3 cellular contexts compared by ENCODE assay signal in genomic region chr20:8895472-8895871, GRCh38.
TF ChIP-seq lines count a peak whose summit lies in the region.

No MANE protein-coding gene starts in this region.

TF ChIP-seq in SK-N-SH treated with all-trans-retinoic acid at 6 μM for 48 hours, 23 proteins besides CTCF, POLR2A, EP300 and RAD21 (continued from another document):
- no peak for TF ChIP-seq CREB5 (CRISPR knock-in tag; IDR thresholded peaks at IDR 0.05; ENCODE audit: low read depth)
- no peak for TF ChIP-seq ZFP3 (CRISPR knock-in tag; IDR thresholded peaks at IDR 0.05)
- TF ChIP-seq ZC3H10 (CRISPR knock-in tag; IDR thresholded peaks at IDR 0.05): no peak
- TF ChIP-seq POU6F1 (CRISPR knock-in tag; IDR thresholded peaks at IDR 0.05; ENCODE audit: borderline replicate concordance, low read depth): no peak

TF ChIP-seq in HEK293, 187 proteins besides CTCF, POLR2A, EP300 and RAD21 (continued from another document):
- TF ChIP-seq PRDM6 (tag by site-specific recombination; IDR thresholded peaks at IDR 0.05) (no peak), ZNF341 (tag by site-specific recombination; IDR thresholded peaks at IDR 0.05; ENCODE audit: low read depth) (no peak), ZNF19 (tag by site-specific recombination; IDR thresholded peaks at IDR 0.05; ENCODE audit: low read depth) (no peak), ZNF112 (tag by site-specific recombination; IDR thresholded peaks at IDR 0.05) (no peak), ZNF558 (tag by site-specific recombination; IDR thresholded peaks at IDR 0.05) (no peak), ZNF513 (tag by site-specific recombination; IDR thresholded peaks at IDR 0.05) (no peak), ZNF211 (tag by site-specific recombination; IDR thresholded peaks at IDR 0.05; ENCODE audit: low read depth) (no peak), ZNF747 (tag by site-specific recombination; IDR thresholded peaks at IDR 0.05) (no peak), ZNF23 (tag by site-specific recombination; IDR thresholded peaks at IDR 0.05; ENCODE audit: borderline replicate concordance) (no peak), KLF10 (tag by site-specific recombination; IDR thresholded peaks at IDR 0.05) (no peak), ZNF629 (tag by site-specific recombination; IDR thresholded peaks at IDR 0.05) (no peak), ZNF133 (tag by site-specific recombination; IDR thresholded peaks at IDR 0.05) (no peak), ZNF26 (tag by site-specific recombination; IDR thresholded peaks at IDR 0.05) (no peak), SETDB1 (IDR thresholded peaks at IDR 0.05; ENCODE audit: insufficient read length, low read length) (peak; percentile 76)
TF ChIP-seq in HEK293: peak in this region for 2.

TF ChIP-seq in H1, 55 proteins besides CTCF, POLR2A, EP300 and RAD21 (continued from another document):
- TF ChIP-seq CHD7 (IDR thresholded peaks at IDR 0.05; ENCODE audit: insufficient replicate concordance, low read length): no peak
